In genomic region chr20:31652917-31653385, GRCh38 we compare ENCODE assay signal across 15 cellular contexts. TPM values are rescaled to one million over a fixed set of nuclear protein-coding genes. Genes with fewer than 3 reads are reported as not detected.
DNase-seq lines count a peak whose midpoint lies in the region; ATAC-seq and TF ChIP-seq lines count a peak whose summit lies in the region.
"Had no signal": no experiment of that assay in that cellular context is flagged by ENCODE, and none has a peak within 500 bp of the region (broad histone marks: within the 10 kb centered on the region; RNA-seq: fewer than 3 reads in every experiment).

No MANE protein-coding gene starts in this region.

- no peak for TF ChIP-seq CTCF in AG10803 (conservative IDR thresholded peaks at IDR 0.05; ENCODE audit: low read length)
- no peak for TF ChIP-seq CTCF in RWPE1 (conservative IDR thresholded peaks at IDR 0.05; ENCODE audit: low read depth)

- H3K27ac Mint-ChIP-seq in CD8-positive, alpha-beta memory T cell, result no peak overlapping the region

- POLR2A ChIA-PET in RWPE1 (lab: Yijun Ruan, JAX; ENCODE audit: low non-redundant PET), result interaction anchor here (0.6 to 0.7 kb wide), 2 partner anchors 44 to 107 kb away, joined by 3 read pairs; no protein-coding TSS in a partner anchor
- POLR2A ChIA-PET in CD8-positive, alpha-beta memory T cell (lab: Charles Lee), result no interaction called here

- no peaks in the 10 kb centered on the region for H3K9me3 ChIP-seq in CD8-positive, alpha-beta memory T cell (ENCODE audit: low read length)

- DNase-seq in AG10803 (ENCODE audit: low read depth), result peak; percentile 59
- peak; percentile 63 for DNase-seq in HCEC 1CT
- DNase-seq in RWPE1 (ENCODE audit: low spot score), result no peak
- DNase-seq in fibroblast of the conjunctiva (ENCODE audit: low read depth), result peak; percentile 86
- DNase-seq in COLO668 (lab: John Stamatoyannopoulos, UW; ENCODE audit: unreplicated experiment), result no peak
- DNase-seq in CD8-positive, alpha-beta memory T cell, result no peak
- DNase-seq in activated CD4-positive, alpha-beta T cell treated with anti-CD3 and anti-CD28 coated beads, Interleukin-2, amount 50 U/mL, for 4 hours, result no peak
- DNase-seq: activated gamma-delta T cell, Calu3, kidney glomerular epithelial cell, naive B cell, NCI-H187 treated with DMSO at 0.1 percent for 48 hours, T-helper 2 cell had no signal

- no peaks in the 10 kb centered on the region for H3K36me3 ChIP-seq in CD8-positive, alpha-beta memory T cell (ENCODE audit: insufficient read depth, low read length)

- no peaks in the 10 kb centered on the region for H3K27me3 ChIP-seq in CD8-positive, alpha-beta memory T cell (ENCODE audit: insufficient read depth, low read length, poor library complexity, severe bottlenecking)

- no peak for ATAC-seq in HG02981 (IDR thresholded peaks at IDR 0.05; ENCODE audit: unreplicated experiment)
- ATAC-seq: GM12878 had no signal

- H3K9me3 Mint-ChIP-seq in CD8-positive, alpha-beta memory T cell, result no peaks in the 10 kb centered on the region
- H3K9me3 Mint-ChIP-seq: naive B cell had no signal

- H3K27ac ChIP-seq in RWPE1, result peak overlapping the region; percentile 77
- H3K27ac ChIP-seq in CD8-positive, alpha-beta memory T cell (ENCODE audit: low read depth, low read length), result no peak overlapping the region

- CTCF ChIA-PET in RWPE1 (lab: Yijun Ruan, JAX), result interaction anchor here (0.7 to 2.1 kb wide), 3 partner anchors 12 to 130 kb away, joined by 3 to 11 read pairs (median 3); no protein-coding TSS in a partner anchor
- CTCF ChIA-PET in CD8-positive, alpha-beta memory T cell (lab: Charles Lee), result interaction anchor here (1.1 to 3.3 kb wide), 2 partner anchors 9 to 71 kb away, joined by 4 to 9 read pairs; no protein-coding TSS in a partner anchor

- H3K4me3 Mint-ChIP-seq in CD8-positive, alpha-beta memory T cell, result no peak overlapping the region

- H3K27me3 Mint-ChIP-seq in CD8-positive, alpha-beta memory T cell, result peaks cover 0 to 10% of the 10 kb centered on the region in 2 donors
- H3K27me3 Mint-ChIP-seq: naive B cell had no signal

- H3K4me3 ChIP-seq in AG10803 (ENCODE audit: low read length), result no peak overlapping the region
- no peak overlapping the region for H3K4me3 ChIP-seq in CD8-positive, alpha-beta memory T cell (ENCODE audit: low read length)
- H3K4me3 ChIP-seq: GM12878 had no signal

- no peaks in the 10 kb centered on the region for H3K36me3 Mint-ChIP-seq in CD8-positive, alpha-beta memory T cell
- H3K36me3 Mint-ChIP-seq: naive B cell had no signal

- no peaks in the 10 kb centered on the region for H3K4me1 Mint-ChIP-seq in CD8-positive, alpha-beta memory T cell

- H3K4me1 ChIP-seq in CD8-positive, alpha-beta memory T cell (ENCODE audit: insufficient read depth, low read length), result no peaks in the 10 kb centered on the region

RNA-seq across cellular contexts. Expression of gene COX4I2, which starts 15.2 kb away (rescaled TPM):
- total RNA-seq in CD8-positive, alpha-beta memory T cell, result not detected
- polyA plus RNA-seq in CD8-positive, alpha-beta memory T cell, result not detected
- total RNA-seq: Calu3, GM12878 had no signal
- polyA plus RNA-seq: GM12878 had no signal

RNA-seq across cellular contexts. Expression of gene ID1, which starts 47.9 kb away (rescaled TPM):
- under 1 TPM; 0.55 to 0.72 TPM for total RNA-seq in CD8-positive, alpha-beta memory T cell
- polyA plus RNA-seq in CD8-positive, alpha-beta memory T cell, result 2.2 TPM

Comparison
In these comparisons a context has a peak if more than half of its experiments do, and no peak if none do; other contexts are left out.
1. DNase-seq: peak in AG10803 (single experiment), HCEC 1CT (single experiment) and fibroblast of the conjunctiva (single experiment); none in RWPE1 (single experiment), COLO668 (single experiment), CD8-positive, alpha-beta memory T cell (0 of 5) and activated CD4-positive, alpha-beta T cell treated with anti-CD3 and anti-CD28 coated beads, Interleukin-2, amount 50 U/mL, for 4 hours (0 of 2).